Comparison of ENCODE assay signal across 8 cellular contexts in genomic region chr10:102072867-102073527, GRCh38. TPM values are rescaled to one million over a fixed set of nuclear protein-coding genes. Genes with fewer than 3 reads are reported as not detected.
DNase-seq lines count a peak whose midpoint lies in the region; ATAC-seq and TF ChIP-seq lines count a peak whose summit lies in the region.

No MANE protein-coding gene starts in this region.

- no peaks in the 10 kb centered on the region for H3K27me3 Mint-ChIP-seq in effector memory CD8-positive, alpha-beta T cell
- no peaks in the 10 kb centered on the region for H3K27me3 Mint-ChIP-seq in mesothelial cell of epicardium (ENCODE audit: low read depth)

- H3K9me3 Mint-ChIP-seq in effector memory CD8-positive, alpha-beta T cell: no peaks in the 10 kb centered on the region
- no peaks in the 10 kb centered on the region for H3K9me3 Mint-ChIP-seq in mesothelial cell of epicardium

- no peak overlapping the region for H3K27ac ChIP-seq in HL-60 (replicated peaks)

- TF ChIP-seq CTCF in HL-60 (IDR thresholded peaks at IDR 0.05; ENCODE audit: insufficient read depth, low read length) (peak; percentile 93), mesothelial cell of epicardium (IDR thresholded peaks at IDR 0.05; ENCODE audit: unreplicated experiment) (peak; percentile 92)

- H3K4me1 Mint-ChIP-seq in effector memory CD8-positive, alpha-beta T cell (ENCODE audit: low read depth in 2 of 2): peaks cover 0 to 4% of the 10 kb centered on the region in 2 donors
- H3K4me1 Mint-ChIP-seq in mesothelial cell of epicardium: no peaks in the 10 kb centered on the region

- H3K36me3 Mint-ChIP-seq in effector memory CD8-positive, alpha-beta T cell (ENCODE audit: insufficient read depth): peaks cover 11% of the 10 kb centered on the region
- H3K36me3 Mint-ChIP-seq in mesothelial cell of epicardium: peaks cover 2% of the 10 kb centered on the region

- no peak overlapping the region for H3K4me3 Mint-ChIP-seq in effector memory CD8-positive, alpha-beta T cell
- no peak overlapping the region for H3K4me3 Mint-ChIP-seq in mesothelial cell of epicardium

- peak; percentile 98 for ATAC-seq in effector memory CD8-positive, alpha-beta T cell (replicated peaks)
- ATAC-seq in HG03460 (IDR thresholded peaks at IDR 0.05; ENCODE audit: unreplicated experiment): no peak

- no peak overlapping the region for H3K4me3 ChIP-seq in HL-60 (replicated peaks; ENCODE audit: insufficient read depth, low read length)

- DNase-seq in DMS 273 treated with DMSO at 0.1 percent for 48 hours (lab: John Stamatoyannopoulos, UW) (peak; percentile 25), HL-60 (ENCODE audit: low read depth in 1 of 2, low spot score in 1 of 2) (peak; percentile 57 to 85), NOMO-1 (lab: John Stamatoyannopoulos, UW; ENCODE audit: unreplicated experiment in 2 of 2) (peak; percentile 66 to 83), mesothelial cell of epicardium (ENCODE audit: low spot score in 2 of 2, unreplicated experiment in 2 of 2) (peak; percentile 38 to 84)
- DNase-seq in activated CD8-positive, alpha-beta memory T cell treated with anti-CD3 and anti-CD28 coated beads for 1 hour (ENCODE audit: extremely low read depth in 1 of 2, low read depth in 1 of 2): peak; percentile 62 to 65
- DNase-seq in effector memory CD8-positive, alpha-beta T cell: peak; percentile 77 to 82 (median 82)
- peak; percentile 68 to 70 for DNase-seq in stimulated activated CD8-positive, alpha-beta memory T cell treated with anti-CD3 and anti-CD28 coated beads, Interleukin-4, amount 100 ng/mL, for 1 hour (ENCODE audit: low read depth in 2 of 2, low spot score in 1 of 2)

- no peak overlapping the region for H3K27ac Mint-ChIP-seq in effector memory CD8-positive, alpha-beta T cell
- H3K27ac Mint-ChIP-seq in mesothelial cell of epicardium: no peak overlapping the region

- no peaks in the 10 kb centered on the region for H3K27me3 ChIP-seq in HL-60 (ENCODE audit: insufficient read depth, poor library complexity, severe bottlenecking)

RNA-seq across cellular contexts. Expression of gene HPS6, which starts 7.8 kb away (rescaled TPM):
- 14.2 to 15.2 TPM (median 14.5 TPM) in 3 replicates for total RNA-seq in mesothelial cell of epicardium

RNA-seq across cellular contexts. Expression of gene ARMH3, which starts 17.0 kb away (rescaled TPM):
- 21.8 to 26.6 TPM (median 26.5 TPM) in 3 replicates for total RNA-seq in mesothelial cell of epicardium

RNA-seq across cellular contexts. Expression of gene LDB1, which starts 47.2 kb away (rescaled TPM):
- 178 to 185 TPM (median 183 TPM) in 3 replicates for total RNA-seq in mesothelial cell of epicardium

RNA-seq across cellular contexts. Expression of gene PPRC1, which starts 59.8 kb away (rescaled TPM):
- 62.6 to 65.0 TPM (median 64.9 TPM) in 3 replicates for total RNA-seq in mesothelial cell of epicardium

Comparison
In these comparisons a context has a peak if more than half of its experiments do, and no peak if none do; other contexts are left out.
1. DNase-seq: peak in every context shown above with its lines; median percentile 82 in effector memory CD8-positive, alpha-beta T cell; 74 in NOMO-1; 71 in HL-60; 69 in stimulated activated CD8-positive, alpha-beta memory T cell treated with anti-CD3 and anti-CD28 coated beads, Interleukin-4, amount 100 ng/mL, for 1 hour; 64 in activated CD8-positive, alpha-beta memory T cell treated with anti-CD3 and anti-CD28 coated beads for 1 hour; 61 in mesothelial cell of epicardium; 25 in DMS 273 treated with DMSO at 0.1 percent for 48 hours.